ENCODE assay signal across 10 cellular contexts in genomic region chr14:68282479-68283377, GRCh38.
DNase-seq lines count a peak whose midpoint lies in the region; ATAC-seq lines count a peak whose summit lies in the region.
"Had no signal": no experiment of that assay in that cellular context is flagged by ENCODE, and none has a peak within 500 bp of the region (broad histone marks: within the 10 kb centered on the region; RNA-seq: fewer than 3 reads in every experiment).

No MANE protein-coding gene starts in this region.

- DNase-seq in CD4-positive, alpha-beta memory T cell, result peak; percentile 54 to 81 (median 56)
- peak; percentile 60 for DNase-seq in NAMALWA (ENCODE audit: low spot score)
- DNase-seq in DMS114 treated with DMSO at 0.1 percent for 48 hours (lab: John Stamatoyannopoulos, UW; ENCODE audit: unreplicated experiment), result no peak
- no peak for DNase-seq in D341Med (ENCODE audit: low spot score)
- DNase-seq: NCI-H345 had no signal

- no peaks in the 10 kb centered on the region for H3K27me3 Mint-ChIP-seq in CD4-positive, alpha-beta memory T cell
- no peaks in the 10 kb centered on the region for H3K27me3 Mint-ChIP-seq in dendritic cell treated with granulocyte-macrophage colony-stimulating factor and Interleukin-4, amounts not matched to agents 40 ng/mL and 50 ng/mL, for 4 days

- H3K36me3 Mint-ChIP-seq in CD4-positive, alpha-beta memory T cell, result no peaks in the 10 kb centered on the region
- H3K36me3 Mint-ChIP-seq in dendritic cell treated with granulocyte-macrophage colony-stimulating factor and Interleukin-4, amounts not matched to agents 40 ng/mL and 50 ng/mL, for 4 days (ENCODE audit: low read depth), result no peaks in the 10 kb centered on the region

- no peaks in the 10 kb centered on the region for H3K9me3 Mint-ChIP-seq in CD4-positive, alpha-beta memory T cell
- no peaks in the 10 kb centered on the region for H3K9me3 Mint-ChIP-seq in dendritic cell treated with granulocyte-macrophage colony-stimulating factor and Interleukin-4, amounts not matched to agents 40 ng/mL and 50 ng/mL, for 4 days

- ATAC-seq in GM21526 (IDR thresholded peaks at IDR 0.05; ENCODE audit: low FRiP score, unreplicated experiment), result peak; percentile 13
- ATAC-seq in GM21717 (IDR thresholded peaks at IDR 0.05; ENCODE audit: unreplicated experiment), result no peak
- no peak for ATAC-seq in HG03469 (IDR thresholded peaks at IDR 0.05; ENCODE audit: unreplicated experiment)

- H3K4me3 Mint-ChIP-seq in CD4-positive, alpha-beta memory T cell, result peak overlapping the region; percentile 8 to 81 (median 71)
- H3K4me3 Mint-ChIP-seq in dendritic cell treated with granulocyte-macrophage colony-stimulating factor and Interleukin-4, amounts not matched to agents 40 ng/mL and 50 ng/mL, for 4 days, result no peak overlapping the region

- POLR2A ChIA-PET in CD4-positive, alpha-beta memory T cell (lab: Charles Lee; ENCODE audit: partially characterized antibody), result interaction anchor here (0.7 to 10.7 kb wide), 41 partner anchors 7 to 537 kb away, joined by 3 to 207 read pairs (median 6); partner anchors contain the start of gene ZFP36L1

- H3K4me1 Mint-ChIP-seq in CD4-positive, alpha-beta memory T cell, result peaks cover 57 to 84% (median 67%) of the 10 kb centered on the region in 4 donors
- peaks cover 71% of the 10 kb centered on the region for H3K4me1 Mint-ChIP-seq in dendritic cell treated with granulocyte-macrophage colony-stimulating factor and Interleukin-4, amounts not matched to agents 40 ng/mL and 50 ng/mL, for 4 days (ENCODE audit: low read depth)

- no peaks in the 10 kb centered on the region for H3K27me3 ChIP-seq in CD4-positive, alpha-beta memory T cell (ENCODE audit: insufficient read depth, low read length)

- CTCF ChIA-PET in CD4-positive, alpha-beta memory T cell (lab: Charles Lee; ENCODE audit: partially characterized antibody), result interaction anchor here (0.7 to 8.6 kb wide), 25 partner anchors 9 to 537 kb away, joined by 3 to 65 read pairs (median 4); no protein-coding TSS in a partner anchor

- H3K4me3 ChIP-seq in CD4-positive, alpha-beta memory T cell (ENCODE audit: low read length in 2 of 2), result peak overlapping the region in 1 of 2 donors; percentile 1
- H3K4me3 ChIP-seq: thoracic aorta had no signal

- H3K9me3 ChIP-seq in CD4-positive, alpha-beta memory T cell (ENCODE audit: control insufficient read depth in 1 of 2, low read length in 2 of 2), result no peaks in the 10 kb centered on the region
- H3K9me3 ChIP-seq: thoracic aorta had no signal

- H3K36me3 ChIP-seq in CD4-positive, alpha-beta memory T cell (ENCODE audit: insufficient read depth, low read length), result no peaks in the 10 kb centered on the region
- H3K36me3 ChIP-seq: thoracic aorta had no signal

- peaks cover 66% of the 10 kb centered on the region for H3K4me1 ChIP-seq in CD4-positive, alpha-beta memory T cell (ENCODE audit: insufficient read depth, low read length)

- H3K27ac ChIP-seq in CD4-positive, alpha-beta memory T cell (ENCODE audit: low read depth, low read length), result peak overlapping the region; percentile 73
- H3K27ac ChIP-seq: thoracic aorta had no signal

- intact Hi-C loops in CD4-positive, alpha-beta memory T cell (cut with micrococcal nuclease), result loop anchor here (1.0 to 10.0 kb wide), 6 partner anchors 16 to 507 kb away; no protein-coding TSS in a partner anchor
- intact Hi-C loops in dendritic cell treated with granulocyte-macrophage colony-stimulating factor and Interleukin-4, amounts not matched to agents 40 ng/mL and 50 ng/mL, for 4 days (cut with micrococcal nuclease), result no loop called here

- peak overlapping the region; percentile 94 to 99 (median 95) for H3K27ac Mint-ChIP-seq in CD4-positive, alpha-beta memory T cell
- H3K27ac Mint-ChIP-seq in dendritic cell treated with granulocyte-macrophage colony-stimulating factor and Interleukin-4, amounts not matched to agents 40 ng/mL and 50 ng/mL, for 4 days, result peak overlapping the region; percentile 55

Comparison
In these comparisons a context has a peak if more than half of its experiments do, and no peak if none do; other contexts are left out.
1. DNase-seq: peak in CD4-positive, alpha-beta memory T cell (5 of 5) and NAMALWA (single experiment); none in DMS114 treated with DMSO at 0.1 percent for 48 hours (single experiment) and D341Med (single experiment).